ENCODE assay signal across 8 cellular contexts in the genomic region with DNA sequence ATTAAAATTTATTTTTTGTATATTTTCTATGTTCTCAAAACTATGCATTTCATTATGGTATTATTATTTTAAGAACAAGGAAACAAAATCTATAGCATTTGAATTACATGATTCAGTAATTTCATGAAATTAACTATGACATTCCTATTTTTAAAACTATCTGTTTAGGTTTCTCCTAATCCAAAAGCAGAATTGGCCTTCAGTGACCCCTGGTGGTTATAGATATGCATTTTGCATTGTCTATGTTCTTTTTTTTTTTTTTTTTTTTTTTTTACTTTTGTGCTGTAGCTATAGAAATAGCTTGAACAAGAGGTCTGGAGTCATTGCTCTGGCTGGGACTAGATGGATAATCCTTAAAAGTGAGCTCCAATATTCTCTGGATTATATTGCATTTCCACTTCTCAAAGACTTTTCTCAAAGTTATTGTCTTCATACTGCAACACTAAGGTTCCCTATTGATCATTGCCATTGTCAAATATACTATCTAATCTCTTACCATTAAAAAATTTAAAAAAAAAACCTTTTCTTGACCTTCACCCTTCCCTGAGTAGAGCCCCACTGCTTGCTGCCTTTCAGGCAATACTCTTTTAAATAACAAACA. TPM values are rescaled to one million over a fixed set of nuclear protein-coding genes. Genes with fewer than 3 reads are reported as not detected.
DNase-seq lines count a peak whose midpoint lies in the region; ATAC-seq and TF ChIP-seq lines count a peak whose summit lies in the region.

No MANE protein-coding gene starts in this region.

- CTCF ChIA-PET in activated CD8-positive, alpha-beta T cell treated with anti-CD3 and anti-CD28 coated beads, Interleukin-2, amount 10 ng/mL, durations not matched to agents 7 days and 5 days (lab: Charles Lee): interaction anchor here (1.0 to 2.0 kb wide), 5 partner anchors 37 to 173 kb away, joined by 3 to 14 read pairs (median 8); no protein-coding TSS in a partner anchor

- POLR2A ChIA-PET in activated CD8-positive, alpha-beta T cell treated with anti-CD3 and anti-CD28 coated beads, Interleukin-2, amount 10 ng/mL, durations not matched to agents 7 days and 5 days (lab: Charles Lee): no interaction called here

- H3K4me1 ChIP-seq in left lung: no peaks in the 10 kb centered on the region

- intact Hi-C loops in activated CD4-positive, alpha-beta T cell treated with anti-CD3 and anti-CD28 coated beads, Interleukin-2, amount 10 ng/mL, durations not matched to agents 24 days and 14 days (cut with micrococcal nuclease): loop anchor here (1.0 to 2.0 kb wide), 2 partner anchors 37 to 124 kb away; no protein-coding TSS in a partner anchor
- intact Hi-C loops in left lung (cut with DNase I): no loop called here

- peaks cover 27% of the 10 kb centered on the region for H3K27me3 Mint-ChIP-seq in activated CD4-positive, alpha-beta T cell treated with anti-CD3 and anti-CD28 coated beads, Interleukin-2, amount 10 ng/mL, durations not matched to agents 24 days and 14 days
- peaks cover 21% of the 10 kb centered on the region for H3K27me3 Mint-ChIP-seq in activated CD8-positive, alpha-beta T cell treated with anti-CD3 and anti-CD28 coated beads, Interleukin-2, amount 10 ng/mL, durations not matched to agents 7 days and 5 days (ENCODE audit: low read depth)

- no peaks in the 10 kb centered on the region for H3K36me3 ChIP-seq in left lung

- ATAC-seq in activated CD8-positive, alpha-beta T cell treated with anti-CD3 and anti-CD28 coated beads, Interleukin-2, amount 10 ng/mL, durations not matched to agents 7 days and 5 days: no peak
- ATAC-seq in left lung: peak; percentile 41
- ATAC-seq in GM19397 (IDR thresholded peaks at IDR 0.05; ENCODE audit: unreplicated experiment): no peak
- ATAC-seq in GM19452 (IDR thresholded peaks at IDR 0.05; ENCODE audit: unreplicated experiment): no peak
- ATAC-seq in GM18511 (IDR thresholded peaks at IDR 0.05; ENCODE audit: unreplicated experiment): no peak

- H3K9me3 Mint-ChIP-seq in activated CD4-positive, alpha-beta T cell treated with anti-CD3 and anti-CD28 coated beads, Interleukin-2, amount 10 ng/mL, durations not matched to agents 24 days and 14 days: peaks cover 11% of the 10 kb centered on the region
- peaks cover 4% of the 10 kb centered on the region for H3K9me3 Mint-ChIP-seq in activated CD8-positive, alpha-beta T cell treated with anti-CD3 and anti-CD28 coated beads, Interleukin-2, amount 10 ng/mL, durations not matched to agents 7 days and 5 days (ENCODE audit: insufficient read depth)

- peak; percentile 42 to 45 for TF ChIP-seq CTCF in left lung (IDR thresholded peaks at IDR 0.05)

- peaks cover 0 to 24% of the 10 kb centered on the region in 2 donors for H3K9me3 ChIP-seq in left lung

- DNase-seq in activated CD4-positive, alpha-beta T cell treated with anti-CD3 and anti-CD28 coated beads, Interleukin-2, amount 10 ng/mL, durations not matched to agents 24 days and 14 days: peak; percentile 72
- DNase-seq in activated CD4-positive, alpha-beta T cell treated with anti-CD3 and anti-CD28 coated beads, Interleukin-2, amount 50 U/mL, for 4 hours: no peak
- peak; percentile 50 for DNase-seq in NCI-H1092 (lab: John Stamatoyannopoulos, UW)
- DNase-seq in activated CD8-positive, alpha-beta T cell treated with anti-CD3 and anti-CD28 coated beads, Interleukin-2, amount 10 ng/mL, durations not matched to agents 7 days and 5 days: peak; percentile 44
- no peak for DNase-seq in left lung

- H3K27ac Mint-ChIP-seq in activated CD4-positive, alpha-beta T cell treated with anti-CD3 and anti-CD28 coated beads, Interleukin-2, amount 10 ng/mL, durations not matched to agents 24 days and 14 days: no peak overlapping the region
- no peak overlapping the region for H3K27ac Mint-ChIP-seq in activated CD8-positive, alpha-beta T cell treated with anti-CD3 and anti-CD28 coated beads, Interleukin-2, amount 10 ng/mL, durations not matched to agents 7 days and 5 days

- no peak overlapping the region for H3K27ac ChIP-seq in left lung

- no peaks in the 10 kb centered on the region for H3K36me3 Mint-ChIP-seq in activated CD4-positive, alpha-beta T cell treated with anti-CD3 and anti-CD28 coated beads, Interleukin-2, amount 10 ng/mL, durations not matched to agents 24 days and 14 days (ENCODE audit: low read depth)
- H3K36me3 Mint-ChIP-seq in activated CD8-positive, alpha-beta T cell treated with anti-CD3 and anti-CD28 coated beads, Interleukin-2, amount 10 ng/mL, durations not matched to agents 7 days and 5 days (ENCODE audit: low read depth): no peaks in the 10 kb centered on the region

- no peaks in the 10 kb centered on the region for H3K4me1 Mint-ChIP-seq in activated CD4-positive, alpha-beta T cell treated with anti-CD3 and anti-CD28 coated beads, Interleukin-2, amount 10 ng/mL, durations not matched to agents 24 days and 14 days
- no peaks in the 10 kb centered on the region for H3K4me1 Mint-ChIP-seq in activated CD8-positive, alpha-beta T cell treated with anti-CD3 and anti-CD28 coated beads, Interleukin-2, amount 10 ng/mL, durations not matched to agents 7 days and 5 days (ENCODE audit: low read depth)

- no peak overlapping the region for H3K4me3 ChIP-seq in left lung

- no peaks in the 10 kb centered on the region for H3K27me3 ChIP-seq in left lung

- no peak overlapping the region for H3K4me3 Mint-ChIP-seq in activated CD4-positive, alpha-beta T cell treated with anti-CD3 and anti-CD28 coated beads, Interleukin-2, amount 10 ng/mL, durations not matched to agents 24 days and 14 days
- H3K4me3 Mint-ChIP-seq in activated CD8-positive, alpha-beta T cell treated with anti-CD3 and anti-CD28 coated beads, Interleukin-2, amount 10 ng/mL, durations not matched to agents 7 days and 5 days: no peak overlapping the region

RNA-seq across cellular contexts. Expression of a gene that starts 15.9 kb away (rescaled TPM):
- 25.2 and 25.6 TPM in 2 replicates for total RNA-seq in activated CD4-positive, alpha-beta T cell treated with anti-CD3 and anti-CD28 coated beads, Interleukin-2, amount 10 ng/mL, durations not matched to agents 24 days and 14 days
- total RNA-seq in activated CD8-positive, alpha-beta T cell treated with anti-CD3 and anti-CD28 coated beads, Interleukin-2, amount 10 ng/mL, durations not matched to agents 7 days and 5 days: 10 to 100 TPM; 17.4 to 17.8 TPM
- 10 to 100 TPM; 61.2 to 87.8 TPM for total RNA-seq in left lung

RNA-seq across cellular contexts. Expression of a gene that starts 16.6 kb away (rescaled TPM):
- total RNA-seq in activated CD4-positive, alpha-beta T cell treated with anti-CD3 and anti-CD28 coated beads, Interleukin-2, amount 10 ng/mL, durations not matched to agents 24 days and 14 days: 0.12 and 0.14 TPM in 2 replicates
- total RNA-seq in activated CD8-positive, alpha-beta T cell treated with anti-CD3 and anti-CD28 coated beads, Interleukin-2, amount 10 ng/mL, durations not matched to agents 7 days and 5 days: under 1 TPM; 0.26 to 0.34 TPM
- total RNA-seq in left lung: 10 to 100 TPM in 1 of 2 donors, 1 to 10 TPM in 1; 8.2 to 11.0 TPM

Comparison
In these comparisons a context has a peak if more than half of its experiments do, and no peak if none do; other contexts are left out.
1. DNase-seq: peak in activated CD4-positive, alpha-beta T cell treated with anti-CD3 and anti-CD28 coated beads, Interleukin-2, amount 10 ng/mL, durations not matched to agents 24 days and 14 days (single experiment), NCI-H1092 (single experiment) and activated CD8-positive, alpha-beta T cell treated with anti-CD3 and anti-CD28 coated beads, Interleukin-2, amount 10 ng/mL, durations not matched to agents 7 days and 5 days (single experiment); none in activated CD4-positive, alpha-beta T cell treated with anti-CD3 and anti-CD28 coated beads, Interleukin-2, amount 50 U/mL, for 4 hours (0 of 2) and left lung (0 of 2).